15 cellular contexts compared by ENCODE assay signal in the genomic region with DNA sequence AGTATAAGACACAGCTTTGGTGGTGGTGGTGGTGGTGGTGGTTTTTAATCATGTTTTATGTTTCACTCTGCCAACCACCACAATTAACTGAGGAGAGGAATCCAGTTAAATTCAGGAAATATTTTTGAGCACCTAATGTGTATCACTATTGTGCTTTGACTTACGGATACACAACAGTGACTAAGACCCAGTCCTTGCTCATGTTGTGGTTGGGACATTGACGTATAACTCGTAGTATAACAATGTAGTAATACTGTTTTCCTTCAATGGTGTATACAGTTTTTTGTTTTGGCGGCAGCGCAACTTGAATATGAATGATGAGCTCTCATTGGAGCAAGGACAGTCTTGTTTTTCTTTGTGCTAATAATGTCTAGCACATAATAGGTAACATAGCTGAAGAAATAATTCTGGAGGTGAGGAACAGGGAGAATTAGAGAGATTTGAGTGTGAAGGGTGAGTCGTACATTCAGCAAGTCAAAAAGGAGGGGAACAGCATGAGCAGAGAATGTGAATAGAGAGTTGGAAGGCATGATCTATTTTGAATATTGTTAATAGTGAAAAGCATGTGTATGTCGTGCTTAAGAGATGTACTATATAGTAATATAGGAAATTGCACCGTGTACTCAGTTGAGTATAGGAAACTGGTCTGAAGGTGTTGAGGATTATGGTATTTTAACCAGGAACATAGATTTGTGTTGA. TPM values are rescaled to one million over a fixed set of nuclear protein-coding genes. Genes with fewer than 3 reads are reported as not detected.
DNase-seq lines count a peak whose midpoint lies in the region; ATAC-seq and TF ChIP-seq lines count a peak whose summit lies in the region.
"Had no signal": no experiment of that assay in that cellular context is flagged by ENCODE, and none has a peak within 500 bp of the region (broad histone marks: within the 10 kb centered on the region; RNA-seq: fewer than 3 reads in every experiment).

No MANE protein-coding gene starts in this region.

- H3K4me2 ChIP-seq in GM23338 = no peak overlapping the region

- H2AFZ ChIP-seq in GM23338 = no peak overlapping the region

- H3K27ac ChIP-seq in GM23338 (ENCODE audit: low read depth) = no peak overlapping the region

- no peak overlapping the region for H3K4me3 ChIP-seq in GM23338

- H3K27me3 ChIP-seq in GM23338 (ENCODE audit: insufficient read depth) = no peaks in the 10 kb centered on the region

- H4K20me1 ChIP-seq in GM23338 (replicated peaks; ENCODE audit: insufficient read depth) = peaks cover 63% of the 10 kb centered on the region

- no peaks in the 10 kb centered on the region for H3K27me3 Mint-ChIP-seq in activated naive CD8-positive, alpha-beta T cell
- H3K27me3 Mint-ChIP-seq in GM23338 (ENCODE audit: insufficient read depth, low read depth, poor library complexity) = no peaks in the 10 kb centered on the region

- H3K4me1 Mint-ChIP-seq in activated naive CD8-positive, alpha-beta T cell (ENCODE audit: low read depth) = peaks cover 55% of the 10 kb centered on the region
- H3K4me1 Mint-ChIP-seq in GM23338 = peaks cover 23% of the 10 kb centered on the region; the same call in 2 of the 3 replicates

- peaks cover 86% of the 10 kb centered on the region for H3K79me2 ChIP-seq in GM23338 (replicated peaks; ENCODE audit: insufficient read depth)

- peak; percentile 21 to 73 for ATAC-seq in activated naive CD4-positive, alpha-beta T cell treated with anti-CD3 and anti-CD28 coated beads, Interleukin-2, amount 50 U/mL, for 72 hours
- ATAC-seq in GM23338 = no peak

- DNase-seq in activated naive CD4-positive, alpha-beta T cell treated with anti-CD3 and anti-CD28 coated beads, Interleukin-2, amount 50 U/mL, for 72 hours (ENCODE audit: low spot score in 2 of 2) = no peak
- no peak for DNase-seq in activated naive CD4-positive, alpha-beta T cell treated with anti-CD3 and anti-CD28 coated beads, Interleukin-2, amount 50 U/mL, for 16 hours
- DNase-seq in HCEC 1CT = peak; percentile 11
- DNase-seq in kidney tubule cell (ENCODE audit: low spot score) = peak; percentile 34
- DNase-seq in GM23338 (ENCODE audit: low spot score) = no peak
- no peak for DNase-seq in foreskin melanocyte
- DNase-seq in nucleus accumbens (lab: John Stamatoyannopoulos, UW) = no peak
- DNase-seq: GDM1, immature natural killer cell, NCI-H1694 treated with DMSO at 0.1 percent for 48 hours, NCI-H446, posterior cingulate gyrus, Right ventricle myocardium superior had no signal

- H3K4me3 Mint-ChIP-seq in activated naive CD8-positive, alpha-beta T cell = peak overlapping the region; percentile 33
- no peak overlapping the region for H3K4me3 Mint-ChIP-seq in GM23338
- H3K4me3 Mint-ChIP-seq: brain, immature natural killer cell had no signal

- H3K9me2 ChIP-seq in GM23338 (ENCODE audit: insufficient read depth) = no peaks in the 10 kb centered on the region

- TF ChIP-seq CTCF in GM23338 (conservative IDR thresholded peaks at IDR 0.05; ENCODE audit: low read depth in 2 of 2) = no peak

- no peaks in the 10 kb centered on the region for H3K9me3 Mint-ChIP-seq in activated naive CD4-positive, alpha-beta T cell treated with anti-CD3 and anti-CD28 coated beads, Interleukin-2, amount 50 U/mL, for 72 hours
- no peaks in the 10 kb centered on the region for H3K9me3 Mint-ChIP-seq in activated naive CD8-positive, alpha-beta T cell (ENCODE audit: low read depth)
- H3K9me3 Mint-ChIP-seq in GM23338 = no peaks in the 10 kb centered on the region
- H3K9me3 Mint-ChIP-seq: brain, immature natural killer cell had no signal

- H3K27ac Mint-ChIP-seq in activated naive CD4-positive, alpha-beta T cell treated with anti-CD3 and anti-CD28 coated beads, Interleukin-2, amount 50 U/mL, for 72 hours = peak overlapping the region; percentile 47 to 69
- H3K27ac Mint-ChIP-seq in activated naive CD8-positive, alpha-beta T cell = peak overlapping the region; percentile 9
- H3K27ac Mint-ChIP-seq in GM23338 = no peak overlapping the region
- H3K27ac Mint-ChIP-seq: brain had no signal

- H3K36me3 ChIP-seq in GM23338 (ENCODE audit: insufficient read depth) = peaks cover 38% of the 10 kb centered on the region

- peaks cover 11% of the 10 kb centered on the region for H3K4me1 ChIP-seq in GM23338 (ENCODE audit: insufficient read depth)

- no peaks in the 10 kb centered on the region; the same call in 1 of the 2 replicates for H3F3A ChIP-seq in GM23338 (replicated peaks; ENCODE audit: low read depth)

- peaks cover 35 to 62% of the 10 kb centered on the region in 2 donors for H3K36me3 Mint-ChIP-seq in activated naive CD4-positive, alpha-beta T cell treated with anti-CD3 and anti-CD28 coated beads, Interleukin-2, amount 50 U/mL, for 72 hours
- peaks cover 16% of the 10 kb centered on the region for H3K36me3 Mint-ChIP-seq in activated naive CD8-positive, alpha-beta T cell
- peaks cover 54% of the 10 kb centered on the region for H3K36me3 Mint-ChIP-seq in GM23338 (ENCODE audit: low read depth)

TF ChIP-seq in GM23338, 12 proteins besides CTCF, POLR2A, EP300 and RAD21 (continues in another document):
- TF ChIP-seq, protein P1, sequence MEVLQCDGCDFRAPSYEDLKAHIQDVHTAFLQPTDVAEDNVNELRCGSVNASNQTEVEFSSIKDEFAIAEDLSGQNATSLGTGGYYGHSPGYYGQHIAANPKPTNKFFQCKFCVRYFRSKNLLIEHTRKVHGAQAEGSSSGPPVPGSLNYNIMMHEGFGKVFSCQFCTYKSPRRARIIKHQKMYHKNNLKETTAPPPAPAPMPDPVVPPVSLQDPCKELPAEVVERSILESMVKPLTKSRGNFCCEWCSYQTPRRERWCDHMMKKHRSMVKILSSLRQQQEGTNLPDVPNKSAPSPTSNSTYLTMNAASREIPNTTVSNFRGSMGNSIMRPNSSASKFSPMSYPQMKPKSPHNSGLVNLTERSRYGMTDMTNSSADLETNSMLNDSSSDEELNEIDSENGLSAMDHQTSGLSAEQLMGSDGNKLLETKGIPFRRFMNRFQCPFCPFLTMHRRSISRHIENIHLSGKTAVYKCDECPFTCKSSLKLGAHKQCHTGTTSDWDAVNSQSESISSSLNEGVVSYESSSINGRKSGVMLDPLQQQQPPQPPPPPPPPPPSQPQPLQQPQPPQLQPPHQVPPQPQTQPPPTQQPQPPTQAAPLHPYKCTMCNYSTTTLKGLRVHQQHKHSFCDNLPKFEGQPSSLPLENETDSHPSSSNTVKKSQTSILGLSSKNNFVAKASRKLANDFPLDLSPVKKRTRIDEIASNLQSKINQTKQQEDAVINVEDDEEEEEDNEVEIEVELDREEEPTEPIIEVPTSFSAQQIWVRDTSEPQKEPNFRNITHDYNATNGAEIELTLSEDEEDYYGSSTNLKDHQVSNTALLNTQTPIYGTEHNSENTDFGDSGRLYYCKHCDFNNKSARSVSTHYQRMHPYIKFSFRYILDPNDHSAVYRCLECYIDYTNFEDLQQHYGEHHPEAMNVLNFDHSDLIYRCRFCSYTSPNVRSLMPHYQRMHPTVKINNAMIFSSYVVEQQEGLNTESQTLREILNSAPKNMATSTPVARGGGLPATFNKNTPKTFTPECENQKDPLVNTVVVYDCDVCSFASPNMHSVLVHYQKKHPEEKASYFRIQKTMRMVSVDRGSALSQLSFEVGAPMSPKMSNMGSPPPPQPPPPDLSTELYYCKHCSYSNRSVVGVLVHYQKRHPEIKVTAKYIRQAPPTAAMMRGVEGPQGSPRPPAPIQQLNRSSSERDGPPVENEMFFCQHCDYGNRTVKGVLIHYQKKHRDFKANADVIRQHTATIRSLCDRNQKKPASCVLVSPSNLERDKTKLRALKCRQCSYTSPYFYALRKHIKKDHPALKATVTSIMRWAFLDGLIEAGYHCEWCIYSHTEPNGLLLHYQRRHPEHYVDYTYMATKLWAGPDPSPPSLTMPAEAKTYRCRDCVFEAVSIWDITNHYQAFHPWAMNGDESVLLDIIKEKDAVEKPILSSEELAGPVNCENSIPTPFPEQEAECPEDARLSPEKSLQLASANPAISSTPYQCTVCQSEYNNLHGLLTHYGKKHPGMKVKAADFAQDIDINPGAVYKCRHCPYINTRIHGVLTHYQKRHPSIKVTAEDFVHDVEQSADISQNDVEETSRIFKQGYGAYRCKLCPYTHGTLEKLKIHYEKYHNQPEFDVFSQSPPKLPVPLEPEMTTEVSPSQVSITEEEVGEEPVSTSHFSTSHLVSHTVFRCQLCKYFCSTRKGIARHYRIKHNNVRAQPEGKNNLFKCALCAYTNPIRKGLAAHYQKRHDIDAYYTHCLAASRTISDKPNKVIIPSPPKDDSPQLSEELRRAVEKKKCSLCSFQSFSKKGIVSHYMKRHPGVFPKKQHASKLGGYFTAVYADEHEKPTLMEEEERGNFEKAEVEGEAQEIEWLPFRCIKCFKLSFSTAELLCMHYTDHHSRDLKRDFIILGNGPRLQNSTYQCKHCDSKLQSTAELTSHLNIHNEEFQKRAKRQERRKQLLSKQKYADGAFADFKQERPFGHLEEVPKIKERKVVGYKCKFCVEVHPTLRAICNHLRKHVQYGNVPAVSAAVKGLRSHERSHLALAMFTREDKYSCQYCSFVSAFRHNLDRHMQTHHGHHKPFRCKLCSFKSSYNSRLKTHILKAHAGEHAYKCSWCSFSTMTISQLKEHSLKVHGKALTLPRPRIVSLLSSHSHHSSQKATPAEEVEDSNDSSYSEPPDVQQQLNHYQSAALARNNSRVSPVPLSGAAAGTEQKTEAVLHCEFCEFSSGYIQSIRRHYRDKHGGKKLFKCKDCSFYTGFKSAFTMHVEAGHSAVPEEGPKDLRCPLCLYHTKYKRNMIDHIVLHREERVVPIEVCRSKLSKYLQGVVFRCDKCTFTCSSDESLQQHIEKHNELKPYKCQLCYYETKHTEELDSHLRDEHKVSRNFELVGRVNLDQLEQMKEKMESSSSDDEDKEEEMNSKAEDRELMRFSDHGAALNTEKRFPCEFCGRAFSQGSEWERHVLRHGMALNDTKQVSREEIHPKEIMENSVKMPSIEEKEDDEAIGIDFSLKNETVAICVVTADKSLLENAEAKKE (CRISPR knock-in tag; IDR thresholded peaks at IDR 0.05) = no peak
- no peak for TF ChIP-seq EZH2 (IDR thresholded peaks at IDR 0.05; ENCODE audit: low read depth, unreplicated experiment)
- TF ChIP-seq JUNB (IDR thresholded peaks at IDR 0.05; ENCODE audit: unreplicated experiment) = no peak
- no peak for TF ChIP-seq CREB1 (CRISPR knock-in tag; IDR thresholded peaks at IDR 0.05; ENCODE audit: low read depth)
- no peak for TF ChIP-seq EZH2phosphoT487 (IDR thresholded peaks at IDR 0.05; ENCODE audit: unreplicated experiment)

RNA-seq across cellular contexts. Expression of gene CACYBP, which starts 5.5 kb away (rescaled TPM):
- 100 to 1,000 TPM; 345 to 354 TPM for total RNA-seq in activated naive CD4-positive, alpha-beta T cell treated with anti-CD3 and anti-CD28 coated beads, Interleukin-2, amount 50 U/mL, for 72 hours
- total RNA-seq in GM23338 (2014; rRNA removed; shearing (Covaris generic)) = 186 and 209 TPM in 2 replicates
- polyA plus RNA-seq in GM23338 (2016; fragmentation: Nextera tagmentation; extraction: Ambion mirVana) = 331 and 453 TPM in 2 replicates

RNA-seq across cellular contexts. Expression of gene MRPS14, which starts 18.0 kb away (rescaled TPM):
- 10 to 100 TPM; 42.6 to 45.7 TPM for total RNA-seq in activated naive CD4-positive, alpha-beta T cell treated with anti-CD3 and anti-CD28 coated beads, Interleukin-2, amount 50 U/mL, for 72 hours
- 18.5 and 21.7 TPM in 2 replicates for total RNA-seq in GM23338 (2014; rRNA removed; shearing (Covaris generic))
- polyA plus RNA-seq in GM23338 (2016; fragmentation: Nextera tagmentation; extraction: Ambion mirVana) = 75.7 and 77.7 TPM in 2 replicates

Comparison
In these comparisons a context has a peak if more than half of its experiments do, and no peak if none do; other contexts are left out.
1. DNase-seq: peak in HCEC 1CT (single experiment) and kidney tubule cell (single experiment); none in activated naive CD4-positive, alpha-beta T cell treated with anti-CD3 and anti-CD28 coated beads, Interleukin-2, amount 50 U/mL, for 72 hours (0 of 2), activated naive CD4-positive, alpha-beta T cell treated with anti-CD3 and anti-CD28 coated beads, Interleukin-2, amount 50 U/mL, for 16 hours (single experiment), GM23338 (single experiment), foreskin melanocyte (single experiment) and nucleus accumbens (0 of 56).